In genomic region chr22:38260760-38261477, GRCh38 we compare ENCODE assay signal across 9 cellular contexts. TPM values are rescaled to one million over a fixed set of nuclear protein-coding genes. Genes with fewer than 3 reads are reported as not detected.
A peak's percentile ranks its signal among the peaks of the same experiment; 100 is the strongest.
DNase-seq lines count a peak whose midpoint lies in the region; TF ChIP-seq lines count a peak whose summit lies in the region.
"Had no signal": no experiment of that assay in that cellular context is flagged by ENCODE, and none has a peak within 500 bp of the region (broad histone marks: within the 10 kb centered on the region; RNA-seq: fewer than 3 reads in every experiment).

No MANE protein-coding gene starts in this region.

- no peak for TF ChIP-seq POLR2A in erythroblast (IDR thresholded peaks at IDR 0.05; ENCODE audit: low read length)

- H3K4me3 ChIP-seq in GM12865 (ENCODE audit: low read depth, low read length): no peak overlapping the region
- H3K4me3 ChIP-seq in retinal pigment epithelial cell (ENCODE audit: low read length): no peak overlapping the region

- DNase-seq in GM12865 (ENCODE audit: low read depth) (no peak), LHCN-M2 (ENCODE audit: low read depth) (peak; percentile 76), fibroblast of peridontal ligament (ENCODE audit: extremely low read depth) (peak; percentile 46), retinal pigment epithelial cell (ENCODE audit: low read depth) (peak; percentile 76), NOMO-1 treated with DMSO at 0.1 percent for 48 hours (lab: John Stamatoyannopoulos, UW; ENCODE audit: unreplicated experiment) (no peak), erythroblast (lab: John Stamatoyannopoulos, UW) (no peak), kidney glomerular epithelial cell (lab: John Stamatoyannopoulos, UW) (no peak), DMS153 treated with DMSO at 0.1 percent for 48 hours (lab: John Stamatoyannopoulos, UW; ENCODE audit: unreplicated experiment) (no peak)
- DNase-seq: NCI-H1694 had no signal

- TF ChIP-seq CTCF in GM12865 (IDR thresholded peaks at IDR 0.05; ENCODE audit: insufficient read depth, low read depth, low read length, missing control alignments): peak; percentile 7
- TF ChIP-seq CTCF in retinal pigment epithelial cell (conservative IDR thresholded peaks at IDR 0.05; ENCODE audit: low read depth, low read length): peak; percentile 47

RNA-seq across cellular contexts. Expression of gene TMEM184B, which starts 11.9 kb away (rescaled TPM):
- 61.3 and 70.6 TPM in 2 replicates for total RNA-seq in LHCN-M2 (2014; rRNA removed)
- 57.6 TPM for polyA plus RNA-seq in LHCN-M2 (2012)

RNA-seq across cellular contexts. Expression of gene CSNK1E, which starts 56.3 kb away (rescaled TPM):
- 121 and 134 TPM in 2 replicates for total RNA-seq in LHCN-M2 (2014; rRNA removed)
- polyA plus RNA-seq in LHCN-M2 (2012): 120 TPM

RNA-seq across cellular contexts. Expression of gene MAFF, which starts 59.1 kb away (rescaled TPM):
- 29.3 and 31.7 TPM in 2 replicates for total RNA-seq in LHCN-M2 (2014; rRNA removed)
- 14.2 TPM for polyA plus RNA-seq in LHCN-M2 (2012)

Comparison
In these comparisons a context has a peak if more than half of its experiments do, and no peak if none do; other contexts are left out.
1. DNase-seq: peak in LHCN-M2 (single experiment), fibroblast of peridontal ligament (single experiment) and retinal pigment epithelial cell (single experiment); none in GM12865 (single experiment), NOMO-1 treated with DMSO at 0.1 percent for 48 hours (single experiment), erythroblast (0 of 2), kidney glomerular epithelial cell (single experiment) and DMS153 treated with DMSO at 0.1 percent for 48 hours (single experiment).